In the genomic region with DNA sequence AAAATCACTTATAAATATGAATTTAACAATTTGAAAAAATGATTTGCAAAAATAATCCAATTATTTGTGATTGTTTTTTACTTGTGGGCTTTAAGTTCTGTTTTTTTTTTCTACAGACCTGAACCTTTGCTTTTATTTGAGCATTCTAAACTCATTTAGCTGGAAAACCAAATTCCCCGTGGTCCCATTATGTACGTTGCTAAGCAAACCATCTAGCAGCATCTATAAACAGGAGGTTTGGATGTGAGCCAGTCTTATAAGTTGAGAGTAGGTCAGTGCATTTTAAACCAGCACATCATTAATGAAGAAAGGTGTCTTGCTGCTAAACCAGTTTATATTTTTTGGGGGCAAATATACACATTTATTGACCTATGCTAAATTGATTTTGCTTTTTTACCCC, we compare ENCODE assay signal across 14 cellular contexts.
DNase-seq lines count a peak whose midpoint lies in the region; ATAC-seq and TF ChIP-seq lines count a peak whose summit lies in the region.
"Had no signal": no experiment of that assay in that cellular context is flagged by ENCODE, and none has a peak within 500 bp of the region (broad histone marks: within the 10 kb centered on the region; RNA-seq: fewer than 3 reads in every experiment).

No MANE protein-coding gene starts in this region.

- no peak overlapping the region for H3K27ac Mint-ChIP-seq in naive thymus-derived CD4-positive, alpha-beta T cell
- H3K27ac Mint-ChIP-seq: activated CD4-positive, alpha-beta T cell treated with anti-CD3 and anti-CD28 coated beads, Interleukin-2, amount 10 ng/mL, durations not matched to agents 7 days and 5 days had no signal

- H3K36me3 Mint-ChIP-seq in naive thymus-derived CD4-positive, alpha-beta T cell, result peaks cover 0 to 24% (median 0%) of the 10 kb centered on the region in 5 donors

- no peaks in the 10 kb centered on the region for H3K27me3 Mint-ChIP-seq in naive thymus-derived CD4-positive, alpha-beta T cell
- H3K27me3 Mint-ChIP-seq: activated CD4-positive, alpha-beta T cell treated with anti-CD3 and anti-CD28 coated beads, Interleukin-2, amount 10 ng/mL, durations not matched to agents 7 days and 5 days; central memory CD8-positive, alpha-beta T cell had no signal

- no peak overlapping the region for H2AFZ ChIP-seq in SK-N-SH (ENCODE audit: low read depth)
- no peak overlapping the region for H2AFZ ChIP-seq in PC-9
- no peak overlapping the region for H2AFZ ChIP-seq in Karpas-422 (ENCODE audit: low read length)

- no peak for TF ChIP-seq POLR2A in lower leg skin (IDR thresholded peaks at IDR 0.05)

- TF ChIP-seq CTCF in SK-N-SH (IDR thresholded peaks at IDR 0.05) (no peak), cardiac fibroblast (IDR thresholded peaks at IDR 0.05; ENCODE audit: low read depth, low read length) (no peak), PC-9 (conservative IDR thresholded peaks at IDR 0.05) (no peak), lower leg skin (IDR thresholded peaks at IDR 0.05) (no peak)

- H3K9me2 ChIP-seq in SK-N-SH (no peaks in the 10 kb centered on the region), PC-9 (ENCODE audit: insufficient read depth) (no peaks in the 10 kb centered on the region), Karpas-422 (replicated peaks; ENCODE audit: insufficient read depth, low read length) (no peaks in the 10 kb centered on the region)

- H3K79me2 ChIP-seq in SK-N-SH (ENCODE audit: insufficient read depth) (no peaks in the 10 kb centered on the region), PC-9 (ENCODE audit: low read depth) (no peaks in the 10 kb centered on the region), Karpas-422 (ENCODE audit: low read length) (no peaks in the 10 kb centered on the region)

- no peak overlapping the region for H3K4me3 ChIP-seq in SK-N-SH (ENCODE audit: low read depth in 2 of 2, low read length in 1 of 2)
- no peak overlapping the region for H3K4me3 ChIP-seq in cardiac fibroblast (replicated peaks in 1 of 2; ENCODE audit: low read depth in 2 of 2, low read length in 2 of 2)
- H3K4me3 ChIP-seq in PC-9, result no peak overlapping the region
- H3K4me3 ChIP-seq in naive thymus-derived CD4-positive, alpha-beta T cell (ENCODE audit: low read length), result no peak overlapping the region
- no peak overlapping the region for H3K4me3 ChIP-seq in Karpas-422 (ENCODE audit: low read length)
- no peak overlapping the region for H3K4me3 ChIP-seq in lower leg skin (ENCODE audit: low read depth, poor library complexity, severe bottlenecking)
- H3K4me3 ChIP-seq: A549, esophagus squamous epithelium, upper lobe of left lung had no signal

- peak; percentile 53; the same call in 1 of the 3 replicates for ATAC-seq in SK-N-SH treated with all-trans-retinoic acid at 6 μM for 48 hours
- no peak for ATAC-seq in naive thymus-derived CD4-positive, alpha-beta T cell
- ATAC-seq: A549 had no signal

- no peaks in the 10 kb centered on the region for H4K20me1 ChIP-seq in SK-N-SH (ENCODE audit: insufficient read depth)
- no peaks in the 10 kb centered on the region for H4K20me1 ChIP-seq in PC-9 (ENCODE audit: insufficient read depth)
- no peaks in the 10 kb centered on the region for H4K20me1 ChIP-seq in Karpas-422 (ENCODE audit: insufficient read depth, low read depth, low read length)

- no peak for TF ChIP-seq RAD21 in SK-N-SH (IDR thresholded peaks at IDR 0.05; ENCODE audit: low read length)

- 72% methylated on average over 2 of the region's 2 CpGs for WGBS in SK-N-SH (ENCODE audit: low lambda C conversion rate)
- WGBS in lower leg skin, 2 donors, result 38 to 64% methylated on average over 2 of the region's 2 CpGs

- H3K9ac ChIP-seq in SK-N-SH (no peak overlapping the region), Karpas-422 (ENCODE audit: low read length) (no peak overlapping the region)

- no peak overlapping the region for H3K4me2 ChIP-seq in SK-N-SH
- no peak overlapping the region for H3K4me2 ChIP-seq in PC-9
- no peak overlapping the region for H3K4me2 ChIP-seq in Karpas-422 (ENCODE audit: low read depth, low read length, poor library complexity, severe bottlenecking)
- H3K4me2 ChIP-seq: A549 had no signal

- H3K27me3 ChIP-seq in SK-N-SH (ENCODE audit: insufficient read depth), result no peaks in the 10 kb centered on the region
- H3K27me3 ChIP-seq in PC-9 (ENCODE audit: insufficient read depth, low read depth), result no peaks in the 10 kb centered on the region
- no peaks in the 10 kb centered on the region for H3K27me3 ChIP-seq in naive thymus-derived CD4-positive, alpha-beta T cell (ENCODE audit: control insufficient read depth in 2 of 2, insufficient read depth in 2 of 2, low read length in 2 of 2)
- H3K27me3 ChIP-seq in Karpas-422 (ENCODE audit: low read length), result no peaks in the 10 kb centered on the region
- H3K27me3 ChIP-seq: esophagus squamous epithelium, upper lobe of left lung had no signal

- intact Hi-C loops in PC-9 (cut with micrococcal nuclease; ENCODE audit: unreplicated experiment) (no loop called here), lower leg skin (cut with DNase I; ENCODE audit: low total_unique reads) (no loop called here)
- intact Hi-C loops in naive thymus-derived CD4-positive, alpha-beta T cell (cut with micrococcal nuclease), result no loop called here

- H3F3A ChIP-seq in SK-N-SH (replicated peaks; ENCODE audit: insufficient read depth) (no peaks in the 10 kb centered on the region), PC-9 (ENCODE audit: insufficient read depth, low read depth) (no peaks in the 10 kb centered on the region)

- TF ChIP-seq EP300 in SK-N-SH (IDR thresholded peaks at IDR 0.05; ENCODE audit: borderline replicate concordance in 1 of 2, low read depth in 1 of 2, low read length in 1 of 2), result no peak

- peaks cover 0 to 8% (median 0%) of the 10 kb centered on the region in 7 donors for H3K4me1 Mint-ChIP-seq in naive thymus-derived CD4-positive, alpha-beta T cell
- H3K4me1 Mint-ChIP-seq: activated CD4-positive, alpha-beta T cell treated with anti-CD3 and anti-CD28 coated beads, Interleukin-2, amount 10 ng/mL, durations not matched to agents 7 days and 5 days; central memory CD8-positive, alpha-beta T cell had no signal

- no peak for DNase-seq in SK-N-SH
- peak; percentile 70 for DNase-seq in NCI-H2227 treated with DMSO at 0.1 percent for 48 hours (lab: John Stamatoyannopoulos, UW)
- peak; percentile 32 to 77 for DNase-seq in cardiac fibroblast (ENCODE audit: low read depth in 2 of 2)
- no peak for DNase-seq in PC-9
- no peak for DNase-seq in naive thymus-derived CD4-positive, alpha-beta T cell
- DNase-seq in Karpas-422, result no peak
- DNase-seq in lower leg skin (ENCODE audit: low spot score in 2 of 2), result no peak
- DNase-seq: activated CD4-positive, alpha-beta T cell treated with anti-CD3 and anti-CD28 coated beads, Interleukin-2, amount 10 ng/mL, durations not matched to agents 7 days and 5 days; esophagus squamous epithelium; T-helper 1 cell; upper lobe of left lung had no signal

- CTCF ChIA-PET in SK-N-SH (lab: Yijun Ruan, JAX), result interaction anchor here (0.9 kb wide), 1 partner anchor 1327 kb away, joined by 3 read pairs; no protein-coding TSS in a partner anchor
- CTCF ChIA-PET in PC-9 (lab: Charles Lee), result no interaction called here
- CTCF ChIA-PET in naive thymus-derived CD4-positive, alpha-beta T cell (lab: Charles Lee), result no interaction called here

- POLR2A ChIA-PET in SK-N-SH (lab: Yijun Ruan, JAX), result no interaction called here
- POLR2A ChIA-PET in PC-9 (lab: Charles Lee; ENCODE audit: unreplicated experiment), result no interaction called here
- POLR2A ChIA-PET in naive thymus-derived CD4-positive, alpha-beta T cell (lab: Charles Lee), result no interaction called here

- H3K9me3 Mint-ChIP-seq in naive thymus-derived CD4-positive, alpha-beta T cell, result peaks cover 0 to 10% (median 0%) of the 10 kb centered on the region in 11 donors
- H3K9me3 Mint-ChIP-seq: activated CD4-positive, alpha-beta T cell treated with anti-CD3 and anti-CD28 coated beads, Interleukin-2, amount 10 ng/mL, durations not matched to agents 7 days and 5 days; central memory CD8-positive, alpha-beta T cell had no signal

- H3K4me1 ChIP-seq in SK-N-SH (ENCODE audit: control insufficient read depth in 1 of 2, insufficient read depth in 2 of 2, low read depth in 1 of 2, low read length in 1 of 2) (peaks cover 0 to 5% of the 10 kb centered on the region in 2 experiments; a peak in 2 of 4 replicates), PC-9 (replicated peaks; ENCODE audit: insufficient read depth) (no peaks in the 10 kb centered on the region), Karpas-422 (ENCODE audit: low read length) (no peaks in the 10 kb centered on the region)
- no peaks in the 10 kb centered on the region for H3K4me1 ChIP-seq in naive thymus-derived CD4-positive, alpha-beta T cell (ENCODE audit: control insufficient read depth in 2 of 2, insufficient read depth in 2 of 2, low read length in 2 of 2)
- H3K4me1 ChIP-seq: A549, esophagus squamous epithelium, upper lobe of left lung had no signal

- no peak overlapping the region for H3K4me3 Mint-ChIP-seq in naive thymus-derived CD4-positive, alpha-beta T cell
- H3K4me3 Mint-ChIP-seq: activated CD4-positive, alpha-beta T cell treated with anti-CD3 and anti-CD28 coated beads, Interleukin-2, amount 10 ng/mL, durations not matched to agents 7 days and 5 days; central memory CD8-positive, alpha-beta T cell had no signal

- H3K36me3 ChIP-seq in SK-N-SH (replicated peaks in 1 of 2; ENCODE audit: control insufficient read depth in 1 of 2, insufficient read depth in 2 of 2, low read length in 1 of 2), result no peaks in the 10 kb centered on the region
- no peaks in the 10 kb centered on the region for H3K36me3 ChIP-seq in PC-9 (ENCODE audit: low read depth)
- no peaks in the 10 kb centered on the region for H3K36me3 ChIP-seq in naive thymus-derived CD4-positive, alpha-beta T cell (ENCODE audit: control insufficient read depth in 2 of 3, insufficient read depth in 3 of 3, low read length in 3 of 3)
- no peaks in the 10 kb centered on the region for H3K36me3 ChIP-seq in Karpas-422 (ENCODE audit: insufficient read depth, low read length)
- H3K36me3 ChIP-seq: esophagus squamous epithelium, upper lobe of left lung had no signal

- H3K27ac ChIP-seq in SK-N-SH (ENCODE audit: low read depth in 2 of 2, low read length in 1 of 2) (no peak overlapping the region; a peak in 1 of 4 replicates), PC-9 (no peak overlapping the region), Karpas-422 (ENCODE audit: low read length) (no peak overlapping the region)
- H3K27ac ChIP-seq in naive thymus-derived CD4-positive, alpha-beta T cell (ENCODE audit: low read depth, low read length), result no peak overlapping the region
- H3K27ac ChIP-seq: A549, esophagus squamous epithelium, upper lobe of left lung had no signal

- BruUV-seq in PC-9 (replicated peaks; lab: Mats Ljungman, UMichigan), result no TSS peak

- no peaks in the 10 kb centered on the region for H3K9me3 ChIP-seq in SK-N-SH
- H3K9me3 ChIP-seq in PC-9 (ENCODE audit: insufficient read depth, low read depth), result no peaks in the 10 kb centered on the region
- H3K9me3 ChIP-seq in naive thymus-derived CD4-positive, alpha-beta T cell (ENCODE audit: control insufficient read depth in 2 of 3, low read length in 3 of 3), result no peaks in the 10 kb centered on the region
- peaks cover 9% of the 10 kb centered on the region for H3K9me3 ChIP-seq in Karpas-422 (ENCODE audit: low read length)
- H3K9me3 ChIP-seq: A549, esophagus squamous epithelium, upper lobe of left lung had no signal

TF ChIP-seq in SK-N-SH treated with all-trans-retinoic acid at 6 μM for 48 hours, 23 proteins besides CTCF, POLR2A, EP300 and RAD21 (continues in another document):
- no peak for TF ChIP-seq ZNF8 (CRISPR knock-in tag; IDR thresholded peaks at IDR 0.05)

TF ChIP-seq in SK-N-SH, 30 proteins besides CTCF, POLR2A, EP300 and RAD21 (continues in another document):
- TF ChIP-seq RFX5 (IDR thresholded peaks at IDR 0.05; ENCODE audit: low read length), result no peak

Comparison
In these comparisons a context has a peak if more than half of its experiments do, and no peak if none do; other contexts are left out.
1. DNase-seq: peak in NCI-H2227 treated with DMSO at 0.1 percent for 48 hours (single experiment) and cardiac fibroblast (2 of 2); none in SK-N-SH (single experiment), PC-9 (0 of 2), naive thymus-derived CD4-positive, alpha-beta T cell (0 of 9), Karpas-422 (single experiment) and lower leg skin (0 of 2).